ENCODE assay signal across 13 cellular contexts in the genomic region with DNA sequence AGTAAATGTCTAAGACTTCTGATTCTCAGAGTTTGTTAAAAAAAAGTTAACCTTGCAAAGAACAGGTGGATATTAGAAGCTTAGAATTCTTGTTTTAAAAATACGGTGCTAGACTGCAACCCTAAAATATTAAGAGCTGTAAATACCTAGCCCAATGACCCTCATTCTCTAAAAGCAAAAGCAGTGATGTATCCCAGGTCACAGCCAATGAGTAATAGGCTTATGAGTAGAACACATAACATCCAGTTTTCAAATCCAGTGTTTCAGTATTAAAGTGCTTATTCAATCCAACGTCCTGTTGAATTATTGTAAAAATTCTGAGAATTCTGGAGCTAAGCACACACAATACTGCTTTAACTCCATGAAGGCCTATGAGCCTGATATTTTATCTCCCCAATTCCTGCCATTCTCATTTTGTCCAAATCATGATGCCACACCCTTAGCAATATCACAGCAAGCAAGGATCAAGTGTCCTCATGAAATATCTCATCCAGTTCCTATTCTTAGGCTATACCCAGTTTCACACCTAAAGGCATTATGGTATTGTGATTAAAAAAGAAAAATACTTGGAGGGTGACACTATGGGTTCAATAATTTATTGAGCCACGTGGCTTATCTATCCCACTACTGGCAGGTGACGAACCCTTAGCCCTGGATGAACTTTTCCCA. TPM values are rescaled to one million over a fixed set of nuclear protein-coding genes. Genes with fewer than 3 reads are reported as not detected.
DNase-seq lines count a peak whose midpoint lies in the region; ATAC-seq and TF ChIP-seq lines count a peak whose summit lies in the region.
"Had no signal": no experiment of that assay in that cellular context is flagged by ENCODE, and none has a peak within 500 bp of the region (broad histone marks: within the 10 kb centered on the region; RNA-seq: fewer than 3 reads in every experiment).

No MANE protein-coding gene starts in this region.

- no peaks in the 10 kb centered on the region for H3K9me3 Mint-ChIP-seq in stimulated activated naive CD8-positive, alpha-beta T cell treated with anti-CD3 and anti-CD28 coated beads, Interleukin-15, Interleukin-2, amounts not matched to agents 100 ng/mL and 50 ng/mL, for 24 hours
- no peaks in the 10 kb centered on the region for H3K9me3 Mint-ChIP-seq in naive B cell

- TF ChIP-seq CTCF in ascending aorta (IDR thresholded peaks at IDR 0.05) (no peak), vagina (IDR thresholded peaks at IDR 0.05) (no peak)

- H3K4me1 Mint-ChIP-seq in stimulated activated naive CD8-positive, alpha-beta T cell treated with anti-CD3 and anti-CD28 coated beads, Interleukin-15, Interleukin-2, amounts not matched to agents 100 ng/mL and 50 ng/mL, for 24 hours (ENCODE audit: low read depth) = peaks cover 63% of the 10 kb centered on the region
- H3K4me1 Mint-ChIP-seq in naive B cell = peaks cover 33 to 44% (median 41%) of the 10 kb centered on the region in 3 donors

- H3K36me3 Mint-ChIP-seq in stimulated activated naive CD8-positive, alpha-beta T cell treated with anti-CD3 and anti-CD28 coated beads, Interleukin-15, Interleukin-2, amounts not matched to agents 100 ng/mL and 50 ng/mL, for 24 hours (ENCODE audit: low read depth) = peaks cover 83% of the 10 kb centered on the region
- H3K36me3 Mint-ChIP-seq in naive B cell = peaks cover 21 to 24% of the 10 kb centered on the region in 2 donors

- H3K9me3 ChIP-seq in ascending aorta = no peaks in the 10 kb centered on the region
- no peaks in the 10 kb centered on the region for H3K9me3 ChIP-seq in vagina
- H3K9me3 ChIP-seq: Peyer's patch, stomach had no signal

- H3K4me1 ChIP-seq in ascending aorta (peaks cover 8 to 27% of the 10 kb centered on the region in 2 donors), vagina (peaks cover 43% of the 10 kb centered on the region)

- no peak overlapping the region for H3K4me3 Mint-ChIP-seq in stimulated activated naive CD8-positive, alpha-beta T cell treated with anti-CD3 and anti-CD28 coated beads, Interleukin-15, Interleukin-2, amounts not matched to agents 100 ng/mL and 50 ng/mL, for 24 hours
- no peak overlapping the region for H3K4me3 Mint-ChIP-seq in naive B cell

- no peak for DNase-seq in stimulated activated naive CD8-positive, alpha-beta T cell treated with anti-CD3 and anti-CD28 coated beads, Interleukin-15, Interleukin-2, amounts not matched to agents 100 U/mL and 50 U/mL, for 24 hours
- DNase-seq in ascending aorta (ENCODE audit: low spot score in 2 of 2) (no peak), naive B cell (no peak), vagina (ENCODE audit: extremely low spot score in 2 of 2) (no peak), SIG-M5 (lab: John Stamatoyannopoulos, UW) (no peak)
- DNase-seq: KG1, NCI-H146, NCI-H524, Peyer's patch, stomach had no signal

- no peak for ATAC-seq in stimulated activated naive CD8-positive, alpha-beta T cell treated with anti-CD3 and anti-CD28 coated beads, Interleukin-15, Interleukin-2, amounts not matched to agents 100 U/mL and 50 U/mL, for 24 hours
- no peak for ATAC-seq in naive B cell (ENCODE audit: low read depth in 2 of 2)
- no peak for ATAC-seq in HG03280 (IDR thresholded peaks at IDR 0.05; ENCODE audit: unreplicated experiment)
- no peak for ATAC-seq in HG03175 (IDR thresholded peaks at IDR 0.05; ENCODE audit: unreplicated experiment)

- no peak for TF ChIP-seq POLR2A in vagina (IDR thresholded peaks at IDR 0.05)

- intact Hi-C loops in ascending aorta (cut with DNase I) (loop anchor here (2.0 kb wide), 1 partner anchor 14 kb away; no protein-coding TSS in a partner anchor), vagina (cut with DNase I) (no loop called here)

- H3K27ac ChIP-seq in ascending aorta (peak overlapping the region; percentile 77 to 85), vagina (peak overlapping the region; percentile 73)

- no peaks in the 10 kb centered on the region for H3K27me3 Mint-ChIP-seq in stimulated activated naive CD8-positive, alpha-beta T cell treated with anti-CD3 and anti-CD28 coated beads, Interleukin-15, Interleukin-2, amounts not matched to agents 100 ng/mL and 50 ng/mL, for 24 hours
- no peaks in the 10 kb centered on the region for H3K27me3 Mint-ChIP-seq in naive B cell

- peak overlapping the region; percentile 91 for H3K27ac Mint-ChIP-seq in stimulated activated naive CD8-positive, alpha-beta T cell treated with anti-CD3 and anti-CD28 coated beads, Interleukin-15, Interleukin-2, amounts not matched to agents 100 ng/mL and 50 ng/mL, for 24 hours
- H3K27ac Mint-ChIP-seq in naive B cell = peak overlapping the region in 4 of 6 donors; percentile 16 to 90 (median 44)

- H3K4me3 ChIP-seq in ascending aorta (no peak overlapping the region), vagina (no peak overlapping the region)
- H3K4me3 ChIP-seq: Peyer's patch, stomach had no signal

- H3K27me3 ChIP-seq in ascending aorta (no peaks in the 10 kb centered on the region), vagina (no peaks in the 10 kb centered on the region)
- H3K27me3 ChIP-seq: Peyer's patch, stomach had no signal

- H3K36me3 ChIP-seq in ascending aorta (peaks cover 29 to 38% of the 10 kb centered on the region in 2 donors), vagina (peaks cover 0 to 42% of the 10 kb centered on the region in 2 donors)

RNA-seq across cellular contexts. Expression of a gene that starts 15.3 kb away (rescaled TPM):
- total RNA-seq in ascending aorta (18.2 TPM), vagina (20.6 TPM)
- polyA plus RNA-seq in naive B cell (ENCODE audit: low read depth in 6 of 6) = 10 to 100 TPM; 24.1 to 52.4 (median 32.9) TPM

RNA-seq across cellular contexts. Expression of a gene that starts 38.4 kb away (rescaled TPM):
- 83.3 TPM for total RNA-seq in ascending aorta
- 100 to 1,000 TPM; 134 to 182 (median 141) TPM for polyA plus RNA-seq in naive B cell (ENCODE audit: low read depth in 6 of 6)
- total RNA-seq in vagina = 73.7 TPM
